ENCODE assay signal across 8 cellular contexts in the genomic region with DNA sequence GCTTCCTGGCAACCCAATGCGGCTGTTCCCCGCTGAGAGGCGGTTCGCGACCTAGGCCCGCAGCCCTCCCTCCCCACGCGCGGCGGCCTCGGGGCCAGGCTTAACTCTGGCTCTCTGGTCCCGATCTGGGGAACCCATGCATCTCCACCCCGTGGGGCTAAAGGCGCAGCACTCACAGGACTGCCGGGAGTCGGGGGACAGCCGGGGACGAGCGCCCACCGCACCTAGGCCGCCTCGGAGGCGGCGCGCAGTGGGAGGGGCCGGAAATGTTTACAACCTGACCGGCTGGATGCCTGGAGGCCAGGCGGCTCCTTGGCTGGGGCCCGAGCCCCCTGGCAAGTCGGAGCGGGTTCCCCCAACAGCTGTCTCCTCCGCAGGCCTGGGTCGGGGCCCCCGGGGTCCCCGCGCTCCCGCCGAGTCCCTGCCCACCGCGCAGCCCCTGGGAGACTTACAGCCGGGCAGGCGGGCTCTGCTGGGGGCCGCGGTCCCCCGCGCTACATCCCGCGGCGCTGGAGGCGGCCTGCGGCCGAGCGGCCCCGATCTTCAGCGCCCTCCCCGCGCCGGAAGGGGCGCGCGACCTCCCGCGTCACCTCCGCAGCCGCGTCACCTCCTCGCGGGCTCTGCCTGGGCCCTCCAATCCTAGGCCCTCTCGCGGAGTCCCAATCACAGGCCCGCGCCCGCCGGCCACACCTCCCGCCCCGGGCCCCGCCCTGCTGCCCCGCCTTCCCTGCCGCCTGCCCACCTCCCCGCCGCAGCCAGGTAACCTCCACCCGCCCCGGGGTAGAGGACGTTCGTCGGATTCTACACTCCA. TPM values are rescaled to one million over a fixed set of nuclear protein-coding genes. Genes with fewer than 3 reads are reported as not detected.
DNase-seq lines count a peak whose midpoint lies in the region; TF ChIP-seq lines count a peak whose summit lies in the region.

Gene ADIPOR1, minus strand, starts transcription at position 580 of the 811 bp plus-strand sequence. CDS start 7,242 bp downstream, outside the sequence.

- H4K20me1 ChIP-seq in neural progenitor cell (ENCODE audit: low read depth): peaks cover 49% of the 10 kb centered on the region

- peak; percentile 82 for DNase-seq in GDM1 (lab: John Stamatoyannopoulos, UW)
- peak; percentile 100 for DNase-seq in H7
- DNase-seq in M059J (ENCODE audit: low read depth): peak; percentile 85
- peak; percentile 88 to 89 for DNase-seq in SJCRH30
- peak; percentile 87 for DNase-seq in activated gamma-delta T cell treated with anti-CD3 and anti-CD28 coated beads, Interleukin-2, amount 50 U/mL, for 16 hours (ENCODE audit: low read depth)
- DNase-seq in foreskin fibroblast: peak; percentile 83 to 96
- DNase-seq in neural progenitor cell (ENCODE audit: low spot score): peak; percentile 94
- peak; percentile 71 for DNase-seq in stromal cell of bone marrow (ENCODE audit: low read depth)

- peaks cover 5% of the 10 kb centered on the region for H3F3A ChIP-seq in neural progenitor cell (ENCODE audit: low read depth)

- H3K4me2 ChIP-seq in neural progenitor cell: peak within 1 kb of the TSS; percentile 87

- peak within 1 kb of the TSS; percentile 92 for H3K4me3 Mint-ChIP-seq in neural progenitor cell

- no peak for TF ChIP-seq CTCF in foreskin fibroblast (IDR thresholded peaks at IDR 0.05; ENCODE audit: low read depth, low read length)
- peak; percentile 28 for TF ChIP-seq CTCF in neural progenitor cell (IDR thresholded peaks at IDR 0.05)

- H3K9me3 Mint-ChIP-seq in neural progenitor cell: no peaks in the 10 kb centered on the region

- H3K27ac ChIP-seq in SJCRH30 (peak within 1 kb of the TSS; percentile 62), neural progenitor cell (no peak within 1 kb of the TSS)

- H3K4me3 ChIP-seq in H7 (ENCODE audit: insufficient read depth, low read depth, low read length) (peak within 1 kb of the TSS; percentile 99), SJCRH30 (peak within 1 kb of the TSS; percentile 89), foreskin fibroblast (ENCODE audit: low read depth in 1 of 2, low read length in 2 of 2) (peak within 1 kb of the TSS; percentile 91 to 93), neural progenitor cell (peak within 1 kb of the TSS; percentile 95)

- H3K27me3 Mint-ChIP-seq in neural progenitor cell (ENCODE audit: insufficient read depth, low read depth): peaks cover 8% of the 10 kb centered on the region

- peak within 1 kb of the TSS; percentile 6 for H3K27ac Mint-ChIP-seq in neural progenitor cell

- peaks cover 17% of the 10 kb centered on the region for H3K4me1 Mint-ChIP-seq in neural progenitor cell

- no peaks in the 10 kb centered on the region; the same call in 1 of the 2 replicates for H3K36me3 ChIP-seq in H7 (replicated peaks; ENCODE audit: control insufficient read depth, insufficient read depth, low read length)
- peaks cover 18% of the 10 kb centered on the region for H3K36me3 ChIP-seq in SJCRH30
- H3K36me3 ChIP-seq in neural progenitor cell: no peaks in the 10 kb centered on the region

- peaks cover 51% of the 10 kb centered on the region for H3K79me2 ChIP-seq in neural progenitor cell (ENCODE audit: low read depth)

- no peaks in the 10 kb centered on the region for H3K36me3 Mint-ChIP-seq in neural progenitor cell

- H3K9me3 ChIP-seq in SJCRH30 (replicated peaks) (no peaks in the 10 kb centered on the region), neural progenitor cell (ENCODE audit: low read depth) (no peaks in the 10 kb centered on the region)

- H3K9ac ChIP-seq in neural progenitor cell: peak within 1 kb of the TSS; percentile 92

- peak within 1 kb of the TSS; percentile 92 for H2AFZ ChIP-seq in neural progenitor cell (replicated peaks)

- H3K27me3 ChIP-seq in H7 (ENCODE audit: control insufficient read depth, insufficient read depth, low read length): no peaks in the 10 kb centered on the region; the same call in 1 of the 2 replicates
- no peaks in the 10 kb centered on the region for H3K27me3 ChIP-seq in SJCRH30
- peaks cover 8% of the 10 kb centered on the region for H3K27me3 ChIP-seq in neural progenitor cell

- peaks cover 40% of the 10 kb centered on the region for H3K4me1 ChIP-seq in SJCRH30
- H3K4me1 ChIP-seq in neural progenitor cell: peaks cover 6% of the 10 kb centered on the region

RNA-seq across cellular contexts. Expression of gene ADIPOR1, which starts in this region (rescaled TPM):
- total RNA-seq in H7 (2014; rRNA removed; shearing (Covaris generic)): 133 and 134 TPM in 2 replicates
- 149 and 150 TPM in 2 replicates for total RNA-seq in M059J (2014; rRNA removed; shearing (Covaris generic))
- total RNA-seq in SJCRH30 (2014; rRNA removed; shearing (Covaris generic)): 127 and 133 TPM in 2 replicates
- total RNA-seq in neural progenitor cell (ENCODE audit: low replicate concordance): 54.6 and 67.0 TPM in 2 replicates
